ENCODE assay signal across 1 cellular context in the genomic region with DNA sequence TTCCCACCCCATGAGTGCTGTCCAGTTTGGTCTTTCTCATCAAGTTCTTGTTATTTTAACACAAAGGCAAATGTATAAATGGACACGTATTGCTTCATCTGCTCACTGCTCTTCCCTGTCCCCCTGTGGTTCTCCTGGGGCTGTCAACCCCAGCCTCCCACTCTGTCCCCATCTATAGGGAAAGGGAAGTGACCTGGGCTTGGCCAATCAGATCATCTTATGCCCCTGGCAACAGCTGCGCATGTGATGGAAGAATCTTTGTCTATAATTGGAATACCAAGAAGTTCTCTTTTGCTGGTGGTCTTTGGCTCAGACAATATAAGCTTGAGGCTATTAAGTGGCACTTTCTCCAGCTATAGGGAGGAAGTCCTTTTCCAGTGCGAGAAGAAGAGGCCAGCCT.
TF ChIP-seq lines count a peak whose summit lies in the region.

No MANE protein-coding gene starts in this region.

TF ChIP-seq in K562, 482 proteins besides CTCF, POLR2A, EP300 and RAD21 (continued from another document):
- TF ChIP-seq, protein P1, sequence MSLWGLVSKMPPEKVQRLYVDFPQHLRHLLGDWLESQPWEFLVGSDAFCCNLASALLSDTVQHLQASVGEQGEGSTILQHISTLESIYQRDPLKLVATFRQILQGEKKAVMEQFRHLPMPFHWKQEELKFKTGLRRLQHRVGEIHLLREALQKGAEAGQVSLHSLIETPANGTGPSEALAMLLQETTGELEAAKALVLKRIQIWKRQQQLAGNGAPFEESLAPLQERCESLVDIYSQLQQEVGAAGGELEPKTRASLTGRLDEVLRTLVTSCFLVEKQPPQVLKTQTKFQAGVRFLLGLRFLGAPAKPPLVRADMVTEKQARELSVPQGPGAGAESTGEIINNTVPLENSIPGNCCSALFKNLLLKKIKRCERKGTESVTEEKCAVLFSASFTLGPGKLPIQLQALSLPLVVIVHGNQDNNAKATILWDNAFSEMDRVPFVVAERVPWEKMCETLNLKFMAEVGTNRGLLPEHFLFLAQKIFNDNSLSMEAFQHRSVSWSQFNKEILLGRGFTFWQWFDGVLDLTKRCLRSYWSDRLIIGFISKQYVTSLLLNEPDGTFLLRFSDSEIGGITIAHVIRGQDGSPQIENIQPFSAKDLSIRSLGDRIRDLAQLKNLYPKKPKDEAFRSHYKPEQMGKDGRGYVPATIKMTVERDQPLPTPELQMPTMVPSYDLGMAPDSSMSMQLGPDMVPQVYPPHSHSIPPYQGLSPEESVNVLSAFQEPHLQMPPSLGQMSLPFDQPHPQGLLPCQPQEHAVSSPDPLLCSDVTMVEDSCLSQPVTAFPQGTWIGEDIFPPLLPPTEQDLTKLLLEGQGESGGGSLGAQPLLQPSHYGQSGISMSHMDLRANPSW (CRISPR knock-in tag; IDR thresholded peaks at IDR 0.05) = no peak
- TF ChIP-seq RCOR1 (IDR thresholded peaks at IDR 0.05; ENCODE audit: borderline replicate concordance in 1 of 2, low read depth in 2 of 2, low read length in 2 of 2) (0 out of 4 replicates have a peak, but pooled peaks of 1 of the 2 experiments have one; percentile 38), ZNF76 (CRISPR knock-in tag; IDR thresholded peaks at IDR 0.05; ENCODE audit: borderline replicate concordance) (no peak), FOXM1 (IDR thresholded peaks at IDR 0.05; ENCODE audit: low read depth) (no peak), FOXM1 (CRISPR knock-in tag; IDR thresholded peaks at IDR 0.05; ENCODE audit: low read depth) (no peak), ZNF444 (CRISPR knock-in tag; IDR thresholded peaks at IDR 0.05) (no peak), NRF1 (conservative IDR thresholded peaks at IDR 0.05 in 1 of 2, IDR thresholded peaks at IDR 0.05 in 1 of 2) (peak; percentile 82 to 84), SIN3B (IDR thresholded peaks at IDR 0.05; ENCODE audit: low read depth) (no peak), CEBPG (CRISPR knock-in tag; IDR thresholded peaks at IDR 0.05) (peak; percentile 30; the same call in 1 of the 2 replicates), CEBPG (tag; conservative IDR thresholded peaks at IDR 0.05 in 1 of 2, IDR thresholded peaks at IDR 0.05 in 1 of 2) (no peak), HNRNPH1 (optimal IDR thresholded peaks at IDR 0.05; ENCODE audit: low read depth, low read length) (no peak), ZNF12 (CRISPR knock-in tag; IDR thresholded peaks at IDR 0.05) (no peak), EGR1 (conservative IDR thresholded peaks at IDR 0.05) (no peak), ZC3H8 (IDR thresholded peaks at IDR 0.05) (no peak)
- TF ChIP-seq, protein P2, sequence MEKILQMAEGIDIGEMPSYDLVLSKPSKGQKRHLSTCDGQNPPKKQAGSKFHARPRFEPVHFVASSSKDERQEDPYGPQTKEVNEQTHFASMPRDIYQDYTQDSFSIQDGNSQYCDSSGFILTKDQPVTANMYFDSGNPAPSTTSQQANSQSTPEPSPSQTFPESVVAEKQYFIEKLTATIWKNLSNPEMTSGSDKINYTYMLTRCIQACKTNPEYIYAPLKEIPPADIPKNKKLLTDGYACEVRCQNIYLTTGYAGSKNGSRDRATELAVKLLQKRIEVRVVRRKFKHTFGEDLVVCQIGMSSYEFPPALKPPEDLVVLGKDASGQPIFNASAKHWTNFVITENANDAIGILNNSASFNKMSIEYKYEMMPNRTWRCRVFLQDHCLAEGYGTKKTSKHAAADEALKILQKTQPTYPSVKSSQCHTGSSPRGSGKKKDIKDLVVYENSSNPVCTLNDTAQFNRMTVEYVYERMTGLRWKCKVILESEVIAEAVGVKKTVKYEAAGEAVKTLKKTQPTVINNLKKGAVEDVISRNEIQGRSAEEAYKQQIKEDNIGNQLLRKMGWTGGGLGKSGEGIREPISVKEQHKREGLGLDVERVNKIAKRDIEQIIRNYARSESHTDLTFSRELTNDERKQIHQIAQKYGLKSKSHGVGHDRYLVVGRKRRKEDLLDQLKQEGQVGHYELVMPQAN (IDR thresholded peaks at IDR 0.05; ENCODE audit: borderline replicate concordance) = no peak
- TF ChIP-seq, protein P3, sequence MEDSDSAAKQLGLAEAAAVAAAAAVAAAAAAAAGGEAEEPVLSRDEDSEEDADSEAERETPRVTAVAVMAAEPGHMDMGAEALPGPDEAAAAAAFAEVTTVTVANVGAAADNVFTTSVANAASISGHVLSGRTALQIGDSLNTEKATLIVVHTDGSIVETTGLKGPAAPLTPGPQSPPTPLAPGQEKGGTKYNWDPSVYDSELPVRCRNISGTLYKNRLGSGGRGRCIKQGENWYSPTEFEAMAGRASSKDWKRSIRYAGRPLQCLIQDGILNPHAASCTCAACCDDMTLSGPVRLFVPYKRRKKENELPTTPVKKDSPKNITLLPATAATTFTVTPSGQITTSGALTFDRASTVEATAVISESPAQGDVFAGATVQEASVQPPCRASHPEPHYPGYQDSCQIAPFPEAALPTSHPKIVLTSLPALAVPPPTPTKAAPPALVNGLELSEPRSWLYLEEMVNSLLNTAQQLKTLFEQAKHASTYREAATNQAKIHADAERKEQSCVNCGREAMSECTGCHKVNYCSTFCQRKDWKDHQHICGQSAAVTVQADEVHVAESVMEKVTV (CRISPR knock-in tag; IDR thresholded peaks at IDR 0.05) = no peak
- TF ChIP-seq, protein P4, sequence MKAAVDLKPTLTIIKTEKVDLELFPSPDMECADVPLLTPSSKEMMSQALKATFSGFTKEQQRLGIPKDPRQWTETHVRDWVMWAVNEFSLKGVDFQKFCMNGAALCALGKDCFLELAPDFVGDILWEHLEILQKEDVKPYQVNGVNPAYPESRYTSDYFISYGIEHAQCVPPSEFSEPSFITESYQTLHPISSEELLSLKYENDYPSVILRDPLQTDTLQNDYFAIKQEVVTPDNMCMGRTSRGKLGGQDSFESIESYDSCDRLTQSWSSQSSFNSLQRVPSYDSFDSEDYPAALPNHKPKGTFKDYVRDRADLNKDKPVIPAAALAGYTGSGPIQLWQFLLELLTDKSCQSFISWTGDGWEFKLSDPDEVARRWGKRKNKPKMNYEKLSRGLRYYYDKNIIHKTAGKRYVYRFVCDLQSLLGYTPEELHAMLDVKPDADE (conservative IDR thresholded peaks at IDR 0.05; ENCODE audit: control insufficient read depth, low read depth, low read length) = no peak
- TF ChIP-seq, protein P5, sequence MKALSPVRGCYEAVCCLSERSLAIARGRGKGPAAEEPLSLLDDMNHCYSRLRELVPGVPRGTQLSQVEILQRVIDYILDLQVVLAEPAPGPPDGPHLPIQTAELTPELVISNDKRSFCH (CRISPR knock-in tag; IDR thresholded peaks at IDR 0.05) = no peak
- TF ChIP-seq, protein P5 (tag; IDR thresholded peaks at IDR 0.05) = no peak
- TF ChIP-seq, protein P6, sequence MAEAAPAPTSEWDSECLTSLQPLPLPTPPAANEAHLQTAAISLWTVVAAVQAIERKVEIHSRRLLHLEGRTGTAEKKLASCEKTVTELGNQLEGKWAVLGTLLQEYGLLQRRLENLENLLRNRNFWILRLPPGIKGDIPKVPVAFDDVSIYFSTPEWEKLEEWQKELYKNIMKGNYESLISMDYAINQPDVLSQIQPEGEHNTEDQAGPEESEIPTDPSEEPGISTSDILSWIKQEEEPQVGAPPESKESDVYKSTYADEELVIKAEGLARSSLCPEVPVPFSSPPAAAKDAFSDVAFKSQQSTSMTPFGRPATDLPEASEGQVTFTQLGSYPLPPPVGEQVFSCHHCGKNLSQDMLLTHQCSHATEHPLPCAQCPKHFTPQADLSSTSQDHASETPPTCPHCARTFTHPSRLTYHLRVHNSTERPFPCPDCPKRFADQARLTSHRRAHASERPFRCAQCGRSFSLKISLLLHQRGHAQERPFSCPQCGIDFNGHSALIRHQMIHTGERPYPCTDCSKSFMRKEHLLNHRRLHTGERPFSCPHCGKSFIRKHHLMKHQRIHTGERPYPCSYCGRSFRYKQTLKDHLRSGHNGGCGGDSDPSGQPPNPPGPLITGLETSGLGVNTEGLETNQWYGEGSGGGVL (CRISPR knock-in tag; IDR thresholded peaks at IDR 0.05) = no peak
TF ChIP-seq in K562: peak in this region for 8.
